Comparison of ENCODE assay signal across 35 cellular contexts in the genomic region with DNA sequence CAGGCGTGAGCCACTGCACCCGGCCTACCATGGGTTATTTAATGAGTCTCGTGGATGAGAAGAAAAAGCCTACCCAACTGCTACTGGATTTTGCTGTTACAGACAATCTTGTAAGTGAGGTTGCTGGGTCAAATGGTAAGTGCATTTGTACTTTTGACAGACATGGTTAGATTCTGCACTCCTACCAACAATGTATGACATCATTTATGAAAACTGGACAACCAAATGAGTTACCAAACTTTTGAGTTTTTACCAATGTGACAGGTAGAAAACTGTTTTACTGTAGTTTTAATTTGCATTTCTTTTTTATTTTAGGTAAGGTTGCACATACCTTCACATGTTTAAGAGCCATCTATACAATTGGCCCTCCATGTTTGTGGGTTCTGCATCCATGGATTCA.
"Had no signal": no experiment of that assay in that cellular context is flagged by ENCODE, and none has a peak within 500 bp of the region (broad histone marks: within the 10 kb centered on the region; RNA-seq: fewer than 3 reads in every experiment).

No MANE protein-coding gene starts in this region.

- DNase-seq: Karpas-422, Kasumi-1, MG63, MM.1S, MV-4-11, NCI-H1048, NCI-H1092, NCI-H1092 treated with DMSO at 0.1 percent for 48 hours, NCI-H1105, NCI-H1105 treated with DMSO at 0.1 percent for 48 hours, NCI-H1417, NCI-H1417 treated with DMSO at 0.1 percent for 48 hours, NCI-H1436, NCI-H1436 treated with DMSO at 0.1 percent for 48 hours, NCI-H146, NCI-H1694, NCI-H1694 treated with DMSO at 0.1 percent for 48 hours, NCI-H187, NCI-H187 treated with DMSO at 0.1 percent for 48 hours, NCI-H1930, NCI-H2029, NCI-H2029 treated with DMSO at 0.1 percent for 48 hours, NCI-H2081, NCI-H2081 treated with DMSO at 0.1 percent for 48 hours, NCI-H2107, NCI-H2171, NCI-H2171 treated with DMSO at 0.1 percent for 48 hours, NCI-H2227 treated with DMSO at 0.1 percent for 48 hours, NCI-H226, NCI-H345, NCI-H446, NCI-H446 treated with DMSO at 0.1 percent for 48 hours, NCI-H510A, NCI-H510A treated with DMSO at 0.1 percent for 48 hours, NCI-H524 had no signal

- H3K9me3 ChIP-seq: MG63 had no signal

- H3K4me3 ChIP-seq: MG63 had no signal

- H3K36me3 ChIP-seq: MG63 had no signal

- H3K27me3 ChIP-seq: MG63 had no signal
